In the genomic region with DNA sequence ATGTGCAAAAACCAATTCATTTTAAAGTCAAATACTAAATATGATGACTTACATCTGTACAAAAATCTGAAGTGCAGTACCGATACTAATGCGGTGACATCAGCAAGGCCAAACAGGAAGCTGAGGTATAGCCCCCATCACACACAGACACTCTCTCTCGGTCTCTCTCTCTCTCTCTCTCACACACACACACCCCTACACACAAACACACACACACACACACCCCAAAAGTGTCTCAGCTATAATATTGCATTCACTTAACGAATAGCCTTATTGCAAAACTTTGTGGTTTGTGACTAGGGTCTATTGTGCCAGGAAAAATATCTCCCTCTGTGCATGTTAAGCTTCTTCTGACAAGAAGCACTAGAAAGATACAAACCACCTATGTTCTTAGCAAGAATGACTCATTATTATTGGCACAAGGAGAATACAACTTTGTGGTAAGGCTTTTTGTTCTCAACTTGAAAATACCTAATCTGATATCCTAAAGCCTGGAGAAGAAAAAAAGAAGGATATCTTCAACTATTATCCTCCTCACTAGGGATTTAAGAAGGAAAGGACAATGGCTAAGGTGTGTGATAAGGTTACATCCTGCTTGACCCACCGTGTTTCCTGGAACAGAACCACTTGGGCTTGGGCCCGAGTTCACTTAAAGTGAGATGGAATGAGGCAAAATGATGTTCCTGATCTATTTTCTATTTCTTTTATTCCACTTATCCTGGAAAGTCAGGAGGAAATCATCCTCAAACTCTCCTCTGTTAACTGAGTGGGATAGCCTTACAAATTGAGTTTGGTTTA, we compare ENCODE assay signal across 8 cellular contexts.
DNase-seq lines count a peak whose midpoint lies in the region; ATAC-seq and TF ChIP-seq lines count a peak whose summit lies in the region.

No MANE protein-coding gene starts in this region.

- POLR2A ChIA-PET in activated CD4-positive, alpha-beta T cell treated with anti-CD3 and anti-CD28 coated beads for 36 hours (lab: Charles Lee): interaction anchor here (0.8 to 1.8 kb wide), 5 partner anchors 15 to 112 kb away, joined by 3 to 22 read pairs (median 6); a partner anchor contains a TSS

- H3K9me3 Mint-ChIP-seq in activated CD4-positive, alpha-beta T cell treated with anti-CD3 and anti-CD28 coated beads for 36 hours (ENCODE audit: low read depth): no peaks in the 10 kb centered on the region
- no peaks in the 10 kb centered on the region for H3K9me3 Mint-ChIP-seq in type B pancreatic cell

- H3K27me3 Mint-ChIP-seq in activated CD4-positive, alpha-beta T cell treated with anti-CD3 and anti-CD28 coated beads for 36 hours: no peaks in the 10 kb centered on the region
- peaks cover 3% of the 10 kb centered on the region for H3K27me3 Mint-ChIP-seq in type B pancreatic cell

- CTCF ChIA-PET in activated CD4-positive, alpha-beta T cell treated with anti-CD3 and anti-CD28 coated beads for 36 hours (lab: Charles Lee): interaction anchor here (1.0 to 2.3 kb wide), 7 partner anchors 14 to 114 kb away, joined by 3 to 16 read pairs (median 4); a partner anchor contains a TSS

- TF ChIP-seq CTCF in AG09319 (IDR thresholded peaks at IDR 0.05; ENCODE audit: low read depth, low read length) (no peak), epithelial cell of proximal tubule (conservative IDR thresholded peaks at IDR 0.05; ENCODE audit: low read depth, low read length) (no peak), type B pancreatic cell (conservative IDR thresholded peaks at IDR 0.05) (no peak)

- DNase-seq in AG09319 (ENCODE audit: extremely low read depth, low read depth) (peak; percentile 81), epithelial cell of proximal tubule (ENCODE audit: low read depth) (peak; percentile 76), mesenteric fat pad (ENCODE audit: low spot score) (no peak), type B pancreatic cell (ENCODE audit: extremely low spot score, unreplicated experiment) (no peak)
- DNase-seq in activated CD4-positive, alpha-beta T cell treated with anti-CD3 and anti-CD28 coated beads for 36 hours: peak; percentile 75
- DNase-seq in stimulated activated CD4-positive, alpha-beta T cell treated with anti-CD3 and anti-CD28 coated beads, Interleukin-1b, Interleukin-23, amount 100 ng/mL, for 1 hour (ENCODE audit: low read depth in 2 of 2): peak; percentile 2 to 13

- peaks cover 7% of the 10 kb centered on the region for H3K36me3 Mint-ChIP-seq in activated CD4-positive, alpha-beta T cell treated with anti-CD3 and anti-CD28 coated beads for 36 hours (ENCODE audit: low read depth)
- no peaks in the 10 kb centered on the region for H3K36me3 Mint-ChIP-seq in type B pancreatic cell

- peak overlapping the region; percentile 32 for H3K4me3 Mint-ChIP-seq in activated CD4-positive, alpha-beta T cell treated with anti-CD3 and anti-CD28 coated beads for 36 hours
- H3K4me3 Mint-ChIP-seq in type B pancreatic cell: no peak overlapping the region

- no peak overlapping the region for H3K4me3 ChIP-seq in epithelial cell of proximal tubule (ENCODE audit: low read depth, low read length)

- H3K4me1 Mint-ChIP-seq in activated CD4-positive, alpha-beta T cell treated with anti-CD3 and anti-CD28 coated beads for 36 hours: peaks cover 46% of the 10 kb centered on the region
- H3K4me1 Mint-ChIP-seq in type B pancreatic cell (ENCODE audit: unreplicated experiment): no peaks in the 10 kb centered on the region

- peak; percentile 93 for ATAC-seq in GM19351 (IDR thresholded peaks at IDR 0.05; ENCODE audit: unreplicated experiment)
- peak; percentile 92 for ATAC-seq in HG03439 (IDR thresholded peaks at IDR 0.05; ENCODE audit: unreplicated experiment)
- ATAC-seq in activated CD4-positive, alpha-beta T cell treated with anti-CD3 and anti-CD28 coated beads for 36 hours: peak; percentile 85

- intact Hi-C loops in activated CD4-positive, alpha-beta T cell treated with anti-CD3 and anti-CD28 coated beads for 36 hours (cut with DNase I, micrococcal nuclease): loop anchor here (1.0 to 10.0 kb wide), 7 partner anchors 15 to 698 kb away; a partner anchor contains a TSS

- H3K27ac Mint-ChIP-seq in activated CD4-positive, alpha-beta T cell treated with anti-CD3 and anti-CD28 coated beads for 36 hours: peak overlapping the region; percentile 90
- no peak overlapping the region for H3K27ac Mint-ChIP-seq in type B pancreatic cell

Comparison
In these comparisons a context has a peak if more than half of its experiments do, and no peak if none do; other contexts are left out.
1. DNase-seq: peak in AG09319 (single experiment), activated CD4-positive, alpha-beta T cell treated with anti-CD3 and anti-CD28 coated beads for 36 hours (single experiment), epithelial cell of proximal tubule (single experiment) and stimulated activated CD4-positive, alpha-beta T cell treated with anti-CD3 and anti-CD28 coated beads, Interleukin-1b, Interleukin-23, amount 100 ng/mL, for 1 hour (2 of 2); none in mesenteric fat pad (single experiment) and type B pancreatic cell (single experiment).
2. Peak in every context shown above with its lines, with median percentiles within 50 percentile points of each other: ATAC-seq.